23 cellular contexts compared by ENCODE assay signal in the genomic region with DNA sequence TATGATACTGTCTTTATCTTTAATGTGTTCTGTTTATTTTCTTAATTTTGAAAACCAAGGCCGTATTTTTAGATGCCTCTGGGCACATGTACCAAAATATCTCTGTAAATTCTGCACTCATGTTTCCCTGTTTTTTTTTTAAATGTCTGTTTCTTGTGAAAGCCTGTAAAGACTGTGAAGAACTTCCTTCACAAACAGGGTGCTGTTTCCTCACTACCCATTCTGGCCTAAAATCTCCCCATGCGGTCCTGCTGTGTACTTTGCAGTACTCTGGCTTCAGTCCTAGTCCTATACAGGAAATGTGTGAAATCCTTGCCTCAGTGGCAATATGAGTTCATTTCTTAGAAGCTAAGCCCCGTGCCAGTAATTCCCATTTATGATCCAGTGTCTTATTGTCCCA.
DNase-seq lines count a peak whose midpoint lies in the region; ATAC-seq and TF ChIP-seq lines count a peak whose summit lies in the region.
"Had no signal": no experiment of that assay in that cellular context is flagged by ENCODE, and none has a peak within 500 bp of the region (broad histone marks: within the 10 kb centered on the region; RNA-seq: fewer than 3 reads in every experiment).

No MANE protein-coding gene starts in this region.

- peak overlapping the region; percentile 6 for H3K27ac ChIP-seq in psoas muscle
- H3K27ac ChIP-seq: KMS-11, prostate gland, SJSA1, suprapubic skin, VCaP had no signal

- H3K36me3 ChIP-seq in psoas muscle (ENCODE audit: insufficient read depth in 1 of 2, low read depth in 1 of 2), result no peaks in the 10 kb centered on the region
- no peaks in the 10 kb centered on the region for H3K36me3 ChIP-seq in H7 (replicated peaks; ENCODE audit: control insufficient read depth, insufficient read depth, low read length)
- H3K36me3 ChIP-seq: prostate gland, SJSA1, suprapubic skin had no signal

- peaks cover 9% of the 10 kb centered on the region for H3K4me1 ChIP-seq in psoas muscle
- H3K4me1 ChIP-seq: prostate gland, SJSA1 had no signal

- H3K27ac Mint-ChIP-seq in CD14-positive monocyte, result peak overlapping the region; percentile 71 to 93 (median 86)
- H3K27ac Mint-ChIP-seq: activated CD4-positive, alpha-beta T cell treated with anti-CD3 and anti-CD28 coated beads, Interleukin-2, amount 10 ng/mL, durations not matched to agents 7 days and 5 days; activated CD8-positive, alpha-beta memory T cell treated with anti-CD3 and anti-CD28 coated beads, Interleukin-2, amount 10 ng/mL, durations not matched to agents 7 days and 5 days; activated naive CD8-positive, alpha-beta T cell; stimulated activated memory B cell treated with anti-CD40 and anti-IgM and Interleukin-4, amounts not matched to agents 10 μg/mL and 1 μg/mL and 100 μg/mL, for 72 hours had no signal

- H3K9me3 ChIP-seq in psoas muscle, result no peaks in the 10 kb centered on the region
- H3K9me3 ChIP-seq: mucosa of descending colon, prostate gland, SJSA1, suprapubic skin had no signal

- 60 to 74% (median 64%) methylated on average over 3 of the region's 3 CpGs for WGBS in psoas muscle, 3 donors

- no peak overlapping the region for H3K4me3 ChIP-seq in fibroblast of mammary gland (ENCODE audit: control insufficient read depth, low read depth, low read length)
- H3K4me3 ChIP-seq in psoas muscle, result no peak overlapping the region
- no peak overlapping the region for H3K4me3 ChIP-seq in H7 (ENCODE audit: insufficient read depth, low read depth, low read length)
- H3K4me3 ChIP-seq: mucosa of descending colon, prostate gland, SJSA1, suprapubic skin had no signal

- no peak overlapping the region for H3K4me3 Mint-ChIP-seq in CD14-positive monocyte
- H3K4me3 Mint-ChIP-seq: activated CD4-positive, alpha-beta T cell treated with anti-CD3 and anti-CD28 coated beads, Interleukin-2, amount 10 ng/mL, durations not matched to agents 7 days and 5 days; activated CD8-positive, alpha-beta memory T cell treated with anti-CD3 and anti-CD28 coated beads, Interleukin-2, amount 10 ng/mL, durations not matched to agents 7 days and 5 days; activated naive CD8-positive, alpha-beta T cell; neural crest cell; stimulated activated memory B cell treated with anti-CD40 and anti-IgM and Interleukin-4, amounts not matched to agents 10 μg/mL and 1 μg/mL and 100 μg/mL, for 72 hours had no signal

- H3K36me3 Mint-ChIP-seq in CD14-positive monocyte, result no peaks in the 10 kb centered on the region
- H3K36me3 Mint-ChIP-seq: activated CD8-positive, alpha-beta memory T cell treated with anti-CD3 and anti-CD28 coated beads, Interleukin-2, amount 10 ng/mL, durations not matched to agents 7 days and 5 days had no signal

- intact Hi-C loops in CD14-positive monocyte (cut with micrococcal nuclease) (no loop called here), psoas muscle (cut with DNase I) (no loop called here)

- DNase-seq in CD14-positive monocyte (ENCODE audit: low spot score) (no peak), SKM-1 treated with dmso at 0.1 percent for 144 hours (lab: John Stamatoyannopoulos, UW; ENCODE audit: unreplicated experiment) (peak; percentile 61), fibroblast of mammary gland (ENCODE audit: low read depth) (peak; percentile 5), psoas muscle (no peak), NCI-H1092 treated with DMSO at 0.1 percent for 48 hours (lab: John Stamatoyannopoulos, UW) (no peak), H7 (no peak), NCI-H446 treated with DMSO at 0.1 percent for 48 hours (lab: John Stamatoyannopoulos, UW) (no peak)
- DNase-seq: activated CD4-positive, alpha-beta T cell treated with anti-CD3 and anti-CD28 coated beads, Interleukin-2, amount 10 ng/mL, durations not matched to agents 7 days and 5 days; activated CD8-positive, alpha-beta memory T cell treated with anti-CD3 and anti-CD28 coated beads, Interleukin-2, amount 10 ng/mL, durations not matched to agents 7 days and 5 days; DMS53; mucosa of descending colon; NCI-H1694 treated with DMSO at 0.1 percent for 48 hours; NCI-H2227 treated with DMSO at 0.1 percent for 48 hours; NCI-H774; small intestine had no signal

- H3K27me3 Mint-ChIP-seq in CD14-positive monocyte (ENCODE audit: low read depth in 3 of 3), result peaks cover 0 to 3% (median 0%) of the 10 kb centered on the region in 3 donors
- H3K27me3 Mint-ChIP-seq: activated CD4-positive, alpha-beta T cell treated with anti-CD3 and anti-CD28 coated beads, Interleukin-2, amount 10 ng/mL, durations not matched to agents 7 days and 5 days; activated CD8-positive, alpha-beta memory T cell treated with anti-CD3 and anti-CD28 coated beads, Interleukin-2, amount 10 ng/mL, durations not matched to agents 7 days and 5 days; stimulated activated memory B cell treated with anti-CD40 and anti-IgM and Interleukin-4, amounts not matched to agents 10 μg/mL and 1 μg/mL and 100 μg/mL, for 72 hours had no signal

- no peak for ATAC-seq in psoas muscle
- ATAC-seq: activated CD8-positive, alpha-beta memory T cell treated with anti-CD3 and anti-CD28 coated beads, Interleukin-2, amount 10 ng/mL, durations not matched to agents 7 days and 5 days; mucosa of descending colon; stimulated activated memory B cell treated with anti-CD40 and anti-IgM and Interleukin-4, amounts not matched to agents 10 μg/mL and 1 μg/mL and 100 μg/mL, for 72 hours had no signal

- TF ChIP-seq CTCF in CD14-positive monocyte (IDR thresholded peaks at IDR 0.05) (no peak), fibroblast of mammary gland (conservative IDR thresholded peaks at IDR 0.05; ENCODE audit: control insufficient read depth, insufficient read depth, low read depth, low read length) (no peak), psoas muscle (IDR thresholded peaks at IDR 0.05) (no peak)

- H3K9me3 Mint-ChIP-seq in CD14-positive monocyte, result peaks cover 0 to 2% (median 0%) of the 10 kb centered on the region in 7 donors
- H3K9me3 Mint-ChIP-seq: activated CD4-positive, alpha-beta T cell treated with anti-CD3 and anti-CD28 coated beads, Interleukin-2, amount 10 ng/mL, durations not matched to agents 7 days and 5 days; neural crest cell had no signal

- no peaks in the 10 kb centered on the region for H3K27me3 ChIP-seq in psoas muscle (ENCODE audit: insufficient read depth in 3 of 3, low read length in 2 of 3)
- H3K27me3 ChIP-seq in H7 (ENCODE audit: control insufficient read depth, insufficient read depth, low read length), result no peaks in the 10 kb centered on the region
- H3K27me3 ChIP-seq: SJSA1, suprapubic skin had no signal

- H3K4me1 Mint-ChIP-seq in CD14-positive monocyte, result peaks cover 46% of the 10 kb centered on the region
- H3K4me1 Mint-ChIP-seq: activated CD4-positive, alpha-beta T cell treated with anti-CD3 and anti-CD28 coated beads, Interleukin-2, amount 10 ng/mL, durations not matched to agents 7 days and 5 days; neural crest cell; stimulated activated memory B cell treated with anti-CD40 and anti-IgM and Interleukin-4, amounts not matched to agents 10 μg/mL and 1 μg/mL and 100 μg/mL, for 72 hours had no signal

Comparison
In these comparisons a context has a peak if more than half of its experiments do, and no peak if none do; other contexts are left out.
1. DNase-seq: peak in SKM-1 treated with dmso at 0.1 percent for 144 hours (single experiment) and fibroblast of mammary gland (single experiment); none in CD14-positive monocyte (single experiment), psoas muscle (0 of 2), NCI-H1092 treated with DMSO at 0.1 percent for 48 hours (single experiment), H7 (single experiment) and NCI-H446 treated with DMSO at 0.1 percent for 48 hours (single experiment).